28 cellular contexts compared by ENCODE assay signal in the genomic region with DNA sequence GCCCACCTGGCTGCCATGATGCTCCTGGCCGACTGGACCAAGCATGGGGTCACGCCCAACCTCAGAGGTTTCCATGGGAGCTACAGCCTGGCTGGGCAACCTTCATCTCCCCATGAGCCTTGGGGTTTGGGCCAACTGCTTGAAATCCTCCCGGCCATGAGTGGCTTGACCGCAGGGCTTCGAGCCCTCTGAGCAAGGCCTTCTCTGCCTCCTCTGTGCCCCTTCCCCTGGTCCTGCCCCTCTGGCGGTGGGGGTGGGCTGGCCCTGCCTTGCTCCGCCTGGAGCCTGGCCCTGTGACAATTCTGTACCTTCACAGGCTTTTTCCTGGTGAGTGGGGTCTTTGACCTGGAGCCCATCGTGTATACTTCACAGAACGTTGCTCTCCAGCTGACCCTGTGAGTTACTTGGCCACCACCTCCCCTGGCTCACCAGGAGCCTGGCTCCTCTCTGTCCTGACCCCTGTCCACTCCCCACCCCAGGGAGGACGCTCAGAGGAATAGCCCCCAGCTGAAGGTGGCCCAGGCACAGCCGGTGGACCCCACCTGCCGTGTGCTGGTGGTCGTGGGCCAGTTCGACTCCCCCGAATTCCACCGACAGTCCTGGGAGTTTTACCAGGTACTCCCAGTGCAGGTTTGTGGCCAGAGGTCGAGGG. TPM values are rescaled to one million over a fixed set of nuclear protein-coding genes. Genes with fewer than 3 reads are reported as not detected.
"Had no signal": no experiment of that assay in that cellular context is flagged by ENCODE, and none has a peak within 500 bp of the region (broad histone marks: within the 10 kb centered on the region; RNA-seq: fewer than 3 reads in every experiment).

No MANE protein-coding gene starts in this region.

- H3K9me3 ChIP-seq: gastrocnemius medialis, left lung, lower lobe of right lung, neutrophil, sigmoid colon, testis, tibial artery, upper lobe of right lung, uterus had no signal

- DNase-seq: central memory CD4-positive, alpha-beta T cell; dermis blood vessel endothelial cell; effector memory CD4-positive, alpha-beta T cell; foreskin fibroblast; gastrocnemius medialis; head of caudate nucleus; left lung; lower lobe of right lung; natural killer cell; sigmoid colon; stimulated activated CD4-positive, alpha-beta T cell treated with anti-CD3 and anti-CD28 coated beads, Interleukin-2, amount 100 ng/mL, for 24 hours; stimulated activated CD4-positive, alpha-beta T cell treated with anti-CD3 and anti-CD28 coated beads, Interleukin-4, amount 100 ng/mL, for 24 hours; stimulated activated naive CD8-positive, alpha-beta T cell treated with anti-CD3 and anti-CD28 coated beads, Interleukin-15, Interleukin-2, amounts not matched to agents 100 U/mL and 50 U/mL, for 24 hours; substantia nigra; testis; tibial artery; upper lobe of right lung; uterus had no signal

- H3K27ac ChIP-seq: gastrocnemius medialis, left lung, lower lobe of right lung, neutrophil, parathyroid adenoma, sigmoid colon, testis, tibial artery, upper lobe of right lung, uterus had no signal

- H3K27me3 ChIP-seq: gastrocnemius medialis, left lung, neutrophil, sigmoid colon, testis, tibial artery, upper lobe of right lung, uterus had no signal

- H3K4me3 ChIP-seq: gastrocnemius medialis, left lung, lower lobe of right lung, sigmoid colon, testis, tibial artery, upper lobe of right lung, uterus had no signal

- H3K4me1 ChIP-seq: gastrocnemius medialis, lower lobe of right lung, parathyroid adenoma, sigmoid colon, testis, tibial artery, upper lobe of right lung, uterus had no signal

- H3K36me3 ChIP-seq: gastrocnemius medialis, neutrophil, sigmoid colon, upper lobe of right lung, uterus had no signal

- ATAC-seq: gastrocnemius medialis; left lung; natural killer cell; stimulated activated effector memory CD8-positive, alpha-beta T cell treated with anti-CD3 and anti-CD28 coated beads, Interleukin-12 subunit alpha, Interleukin-12 subunit beta, amount 100 ng/mL, for 72 hours; stimulated activated naive CD8-positive, alpha-beta T cell treated with anti-CD3 and anti-CD28 coated beads, Interleukin-15, Interleukin-2, amounts not matched to agents 100 U/mL and 50 U/mL, for 24 hours; upper lobe of right lung had no signal

RNA-seq across cellular contexts. Expression of gene BIRC5, which starts 8.8 kb away (rescaled TPM):
- total RNA-seq: mesenteric fat pad had no signal

RNA-seq across cellular contexts. Expression of gene TMEM235, which starts 26.2 kb away (rescaled TPM):
- total RNA-seq: epithelial cell of proximal tubule, gastrocnemius medialis, glomerular endothelial cell, left lung, lower lobe of right lung, mesenteric fat pad, mononuclear cell, natural killer cell, omental fat pad, progenitor cell of endocrine pancreas, sigmoid colon, skeletal muscle tissue, testis, upper lobe of right lung, uterus had no signal
